ENCODE assay signal across 8 cellular contexts in the genomic region with DNA sequence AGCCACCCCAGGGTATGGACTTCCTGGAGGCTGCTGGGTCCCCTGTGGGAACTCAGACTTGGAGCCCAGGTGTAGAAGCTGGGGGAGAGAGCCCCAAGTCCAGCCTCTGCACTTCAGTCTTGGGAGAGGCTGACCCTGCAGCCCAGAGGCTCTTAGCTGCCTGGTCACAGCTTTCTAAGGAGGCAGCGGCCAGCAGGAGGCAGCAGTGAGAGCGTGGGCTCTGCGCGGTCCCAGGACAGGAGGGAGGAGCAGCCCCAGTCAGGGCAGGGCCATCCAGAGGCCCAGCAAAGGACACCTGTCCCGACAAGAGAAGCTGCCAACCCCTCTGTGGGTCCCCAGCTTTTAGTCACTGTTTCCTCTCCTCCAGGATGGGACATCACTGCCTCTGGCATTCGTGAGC. TPM values are rescaled to one million over a fixed set of nuclear protein-coding genes. Genes with fewer than 3 reads are reported as not detected.
A peak's percentile ranks its signal among the peaks of the same experiment; 100 is the strongest.
DNase-seq lines count a peak whose midpoint lies in the region; ATAC-seq and TF ChIP-seq lines count a peak whose summit lies in the region.

No MANE protein-coding gene starts in this region.

- no peak overlapping the region for H3K9ac ChIP-seq in KMS-11

- H3K4me2 ChIP-seq in KMS-11: no peak overlapping the region

- intact Hi-C loops in left colon (cut with DNase I, micrococcal nuclease): no loop called here

- no peaks in the 10 kb centered on the region for H3K4me1 ChIP-seq in KMS-11 (ENCODE audit: low read depth, poor library complexity, severe bottlenecking)

- no peak overlapping the region for H3K27ac ChIP-seq in KMS-11

- no peak overlapping the region for H3K4me3 ChIP-seq in KMS-11 (IDR thresholded peaks at IDR 0.05; ENCODE audit: insufficient read depth, low read depth, low read length)

- no peaks in the 10 kb centered on the region for H4K20me1 ChIP-seq in KMS-11 (ENCODE audit: insufficient read depth)

- no peaks in the 10 kb centered on the region for H3K36me3 ChIP-seq in KMS-11 (ENCODE audit: insufficient read depth)

- H3K79me2 ChIP-seq in KMS-11 (ENCODE audit: insufficient read depth, low read depth): no peaks in the 10 kb centered on the region

- no peaks in the 10 kb centered on the region for H3K27me3 ChIP-seq in KMS-11 (ENCODE audit: insufficient read depth, low read depth)

- DNase-seq in AML-193 (lab: John Stamatoyannopoulos, UW) (peak; percentile 29 to 62), left colon (peak in 1 of 2 donors; percentile 53), NCI-H2081 treated with DMSO at 0.1 percent for 48 hours (lab: John Stamatoyannopoulos, UW) (no peak), SKM-1 treated with dmso at 0.1 percent for 144 hours (lab: John Stamatoyannopoulos, UW; ENCODE audit: unreplicated experiment) (no peak), NCI-H1436 (lab: John Stamatoyannopoulos, UW) (no peak)
- peak; percentile 21 for DNase-seq in activated T-helper 9 cell treated with anti-CD3 and anti-CD28 coated beads, Interleukin-2, amount 50 U/mL, for 16 hours (ENCODE audit: low read depth)

- H2AFZ ChIP-seq in KMS-11 (ENCODE audit: low read depth): no peak overlapping the region

- TF ChIP-seq CTCF in KMS-11 (conservative IDR thresholded peaks at IDR 0.05; ENCODE audit: low read depth, low read length): peak; percentile 36

- peak; percentile 46 for ATAC-seq in left colon
- ATAC-seq in GM19328 (IDR thresholded peaks at IDR 0.05; ENCODE audit: unreplicated experiment): no peak

RNA-seq across cellular contexts. Expression of a gene that starts 9.4 kb away (rescaled TPM):
- under 1 TPM in 1 of 2 donors, not detected in 1; 0.17 TPM for total RNA-seq in left colon

RNA-seq across cellular contexts. Expression of a gene that starts 28.7 kb away (rescaled TPM):
- total RNA-seq in left colon: 1 to 10 TPM in 1 of 2 donors, under 1 TPM in 1; 0.27 to 2.9 TPM

RNA-seq across cellular contexts. Expression of a gene that starts 36.6 kb away (rescaled TPM):
- total RNA-seq in left colon: not detected

RNA-seq across cellular contexts. Expression of a gene that starts 37.4 kb away (rescaled TPM):
- total RNA-seq in left colon: not detected

Comparison
In these comparisons a context has a peak if more than half of its experiments do, and no peak if none do; other contexts are left out.
1. DNase-seq: peak in AML-193 (2 of 2) and activated T-helper 9 cell treated with anti-CD3 and anti-CD28 coated beads, Interleukin-2, amount 50 U/mL, for 16 hours (single experiment); none in NCI-H2081 treated with DMSO at 0.1 percent for 48 hours (single experiment), SKM-1 treated with dmso at 0.1 percent for 144 hours (single experiment) and NCI-H1436 (single experiment).